In genomic region chr22:48849963-48850657, GRCh38 we compare ENCODE assay signal across 14 cellular contexts.
"Had no signal": no experiment of that assay in that cellular context is flagged by ENCODE, and none has a peak within 500 bp of the region (broad histone marks: within the 10 kb centered on the region; RNA-seq: fewer than 3 reads in every experiment).

No MANE protein-coding gene starts in this region.

- H3K4me1 ChIP-seq: suprapubic skin had no signal

- H3K27me3 ChIP-seq: neutrophil had no signal

- H3K36me3 Mint-ChIP-seq: activated naive CD8-positive, alpha-beta T cell; naive B cell; T-cell; type B pancreatic cell had no signal

- DNase-seq: activated CD4-positive, alpha-beta T cell treated with anti-CD3 and anti-CD28 coated beads, Interleukin-2, amount 10 ng/mL, durations not matched to agents 24 days and 14 days; activated CD8-positive, alpha-beta memory T cell treated with anti-CD3 and anti-CD28 coated beads for 24 hours; cerebellar nuclear complex; dermis blood vessel endothelial cell; glutamatergic neuron; naive B cell; right cardiac atrium; stimulated activated naive CD8-positive, alpha-beta T cell treated with anti-CD3 and anti-CD28 coated beads, Interleukin-15, Interleukin-2, amounts not matched to agents 100 U/mL and 50 U/mL, for 24 hours; T-cell had no signal

- H3K27ac ChIP-seq: neutrophil, suprapubic skin had no signal

- H3K9me3 Mint-ChIP-seq: activated CD4-positive, alpha-beta T cell treated with anti-CD3 and anti-CD28 coated beads, Interleukin-2, amount 10 ng/mL, durations not matched to agents 24 days and 14 days; T-cell; type B pancreatic cell had no signal

- H3K9me3 ChIP-seq: neutrophil, suprapubic skin had no signal

- H3K4me3 Mint-ChIP-seq: activated CD4-positive, alpha-beta T cell treated with anti-CD3 and anti-CD28 coated beads, Interleukin-2, amount 10 ng/mL, durations not matched to agents 24 days and 14 days; activated naive CD8-positive, alpha-beta T cell; naive B cell; T-cell; type B pancreatic cell had no signal

- H3K27me3 Mint-ChIP-seq: activated CD4-positive, alpha-beta T cell treated with anti-CD3 and anti-CD28 coated beads, Interleukin-2, amount 10 ng/mL, durations not matched to agents 24 days and 14 days had no signal

- H3K4me1 Mint-ChIP-seq: activated CD4-positive, alpha-beta T cell treated with anti-CD3 and anti-CD28 coated beads, Interleukin-2, amount 10 ng/mL, durations not matched to agents 24 days and 14 days; T-cell had no signal

- H3K27ac Mint-ChIP-seq: activated CD4-positive, alpha-beta T cell treated with anti-CD3 and anti-CD28 coated beads, Interleukin-2, amount 10 ng/mL, durations not matched to agents 24 days and 14 days; activated naive CD8-positive, alpha-beta T cell; type B pancreatic cell had no signal

- ATAC-seq: esophagus mucosa; stimulated activated naive CD8-positive, alpha-beta T cell treated with anti-CD3 and anti-CD28 coated beads, Interleukin-15, Interleukin-2, amounts not matched to agents 100 U/mL and 50 U/mL, for 24 hours; T-cell had no signal
